8 cellular contexts compared by ENCODE assay signal in genomic region chr1:183023146-183023600, GRCh38. TPM values are rescaled to one million over a fixed set of nuclear protein-coding genes. Genes with fewer than 3 reads are reported as not detected.
A peak's percentile ranks its signal among the peaks of the same experiment; 100 is the strongest.
DNase-seq lines count a peak whose midpoint lies in the region; ATAC-seq, FAIRE-seq and TF ChIP-seq lines count a peak whose summit lies in the region.

Gene LAMC1, plus strand, starts transcription at chr1:183023420. Its CDS starts 297 bp downstream, at chr1:183023717.

- FAIRE-seq in GM12891 (lab: Jason Lieb, UNC): no peak

- in situ Hi-C loops in ACHN (cut with HindIII; ENCODE audit: low pct_ligation_motif_present, low pct_unique_long_range_greater_than_20kb, low sequenced_read_pairs): no loop called here
- in situ Hi-C loops in endometrial microvascular endothelial cells (cut with HindIII; ENCODE audit: inconsistent ontology term, low pct_unique_long_range_greater_than_20kb, low sequenced_read_pairs): no loop called here

- DNase-seq in ACHN: peak; percentile 88
- DNase-seq in GM12891 (ENCODE audit: insufficient read length, low spot score): peak; percentile 60
- DNase-seq in NCI-H1105 treated with DMSO at 0.1 percent for 48 hours (lab: John Stamatoyannopoulos, UW): peak; percentile 78
- DNase-seq in medulla oblongata (ENCODE audit: extremely low spot score): peak; percentile 43

- no peak for TF ChIP-seq POLR2A in GM12891 (IDR thresholded peaks at IDR 0.05; ENCODE audit: low read depth, low read length)

- TF ChIP-seq CTCF in WI38 (IDR thresholded peaks at IDR 0.05; ENCODE audit: low read depth, low read length): no peak
- no peak for TF ChIP-seq CTCF in subcutaneous adipose tissue (IDR thresholded peaks at IDR 0.05; ENCODE audit: low read depth)

- peak; percentile 28 for ATAC-seq in HG02678 (IDR thresholded peaks at IDR 0.05; ENCODE audit: unreplicated experiment)

- peak within 1 kb of the TSS; percentile 92 for H3K4me3 ChIP-seq in WI38 (ENCODE audit: low read depth, low read length)

TF ChIP-seq in GM12891, 5 proteins besides CTCF, POLR2A, EP300 and RAD21:
- no peak for TF ChIP-seq TAF1 (IDR thresholded peaks at IDR 0.05; ENCODE audit: low read depth, low read length)
- TF ChIP-seq POU2F2 (IDR thresholded peaks at IDR 0.05; ENCODE audit: low read depth, low read length): no peak
- TF ChIP-seq SPI1 (IDR thresholded peaks at IDR 0.05; ENCODE audit: low read depth, low read length): no peak
- TF ChIP-seq POLR2AphosphoS5 (IDR thresholded peaks at IDR 0.05; ENCODE audit: low read depth, low read length): no peak
- no peak for TF ChIP-seq PAX5 (IDR thresholded peaks at IDR 0.05; ENCODE audit: insufficient read depth, low read length, severe bottlenecking)

RNA-seq across cellular contexts. Expression of gene LAMC1, which starts in this region (rescaled TPM):
- polyA plus RNA-seq in GM12891 (2012; ENCODE audit: low read depth, missing spikeins): 5.3 TPM
- total RNA-seq in endometrial microvascular endothelial cells (ENCODE audit: inconsistent ontology term) (269 TPM), subcutaneous adipose tissue (100 to 1,000 TPM; 423 to 675 (median 560) TPM)

Comparison
In these comparisons a context has a peak if more than half of its experiments do, and no peak if none do; other contexts are left out.
1. Peak in every context shown above with its lines: DNase-seq, ATAC-seq and H3K4me3 ChIP-seq.